ENCODE assay signal across 8 cellular contexts in the genomic region with DNA sequence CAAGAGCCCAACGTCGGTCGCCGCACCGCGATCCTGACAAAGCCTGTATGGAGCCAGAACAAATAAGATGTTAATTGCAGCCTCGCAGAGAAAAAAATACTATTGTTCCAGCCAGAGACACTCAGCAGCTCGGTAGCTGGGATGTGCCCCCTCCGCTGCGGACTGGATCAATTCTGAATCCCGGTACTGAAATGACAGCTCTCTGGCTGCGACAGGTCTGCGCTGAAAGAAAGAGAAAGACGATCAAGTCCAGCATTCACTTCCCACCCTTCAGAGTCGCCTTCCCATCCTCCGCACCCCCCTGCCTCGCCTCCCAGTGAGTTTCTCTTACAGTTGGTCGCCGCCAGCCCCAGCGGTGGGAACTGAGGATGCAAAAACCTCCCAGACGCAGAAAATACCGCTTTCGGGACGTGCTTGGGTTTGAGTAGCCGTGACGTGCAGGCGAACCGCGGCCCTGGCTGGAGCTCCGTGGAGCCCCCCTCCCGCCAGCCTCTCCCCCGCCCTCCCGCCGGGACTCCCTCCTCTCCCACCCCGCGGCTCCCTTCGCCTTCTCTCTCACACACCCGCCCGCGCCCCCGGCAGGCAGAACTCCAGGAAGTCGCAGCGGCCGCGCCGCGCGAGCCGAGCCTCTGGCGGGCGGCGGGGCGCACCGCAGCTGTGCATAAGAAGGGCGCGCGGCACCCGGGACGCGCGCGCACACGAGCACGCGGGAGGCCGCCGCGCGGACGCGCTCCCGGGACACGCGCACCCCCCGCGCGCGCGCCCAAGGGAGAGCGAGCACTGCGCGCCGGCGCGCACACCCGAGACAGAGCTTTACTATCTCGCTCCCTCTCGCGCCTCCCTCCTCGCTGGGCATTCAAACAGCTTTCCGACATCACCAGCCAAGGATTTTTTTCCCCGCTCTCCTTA. TPM values are rescaled to one million over a fixed set of nuclear protein-coding genes. Genes with fewer than 3 reads are reported as not detected.
DNase-seq lines count a peak whose midpoint lies in the region; ATAC-seq and TF ChIP-seq lines count a peak whose summit lies in the region.

TSS of gene ADGRB3 (plus strand) at position 780 of the 909 bp plus-strand sequence. CDS start 3,394 bp downstream, outside the sequence.

- WGBS in upper lobe of left lung, 2 donors: 0 to 2% methylated on average over 38 to 54 of the region's 92 CpGs

- peak within 1 kb of the TSS; percentile 65 for H3K27ac ChIP-seq in muscle layer of duodenum (ENCODE audit: low read length)
- peak within 1 kb of the TSS; percentile 61 to 80 (median 74) for H3K27ac ChIP-seq in upper lobe of left lung

- TF ChIP-seq CTCF in fibroblast of pulmonary artery (IDR thresholded peaks at IDR 0.05; ENCODE audit: low read length, missing control alignments) (no peak), upper lobe of left lung (IDR thresholded peaks at IDR 0.05) (peak in 3 of 6 experiments; percentile 26 to 46 (median 35))

- H3K4me3 ChIP-seq in fibroblast of pulmonary artery (replicated peaks; ENCODE audit: low read depth, low read length): peak within 1 kb of the TSS; percentile 69
- peak within 1 kb of the TSS; percentile 85 to 89 for H3K4me3 ChIP-seq in muscle layer of duodenum (ENCODE audit: low read depth in 1 of 2, low read length in 2 of 2)
- H3K4me3 ChIP-seq in upper lobe of left lung: peak within 1 kb of the TSS; percentile 55 to 82 (median 70)

- H3K9me3 ChIP-seq in muscle layer of duodenum (ENCODE audit: control insufficient read depth in 1 of 2, low read length in 2 of 2): no peaks in the 10 kb centered on the region
- H3K9me3 ChIP-seq in upper lobe of left lung: no peaks in the 10 kb centered on the region

- DNase-seq in D341Med (ENCODE audit: low spot score) (peak; percentile 94), NCI-H774 (lab: John Stamatoyannopoulos, UW) (peak; percentile 97), fibroblast of pulmonary artery (ENCODE audit: low read depth) (peak; percentile 79), upper lobe of left lung (peak; percentile 60 to 95)
- DNase-seq in activated T-helper 1 cell treated with anti-CD3 and anti-CD28 coated beads, Interleukin-12 subunit alpha, Interleukin-12 subunit beta, Interleukin-2, Interleukin-4 antibody, amounts not matched to agents 30 ng/mL and 10 ng/mL and 1 ng/mL, durations not matched to agents 14 hours and 24 hours and 36 hours (ENCODE audit: low spot score): peak; percentile 11

- ATAC-seq in GM21360 (IDR thresholded peaks at IDR 0.05; ENCODE audit: unreplicated experiment): peak; percentile 86
- ATAC-seq in HG03571 (IDR thresholded peaks at IDR 0.05; ENCODE audit: unreplicated experiment): peak; percentile 81
- ATAC-seq in upper lobe of left lung (ENCODE audit: low FRiP score in 2 of 2): peak; percentile 87 to 94

- H3K36me3 Mint-ChIP-seq in activated T-helper 1 cell treated with anti-CD3 and anti-CD28 coated beads, Interleukin-12 subunit alpha, Interleukin-12 subunit beta, Interleukin-2, Interleukin-4 antibody, amounts not matched to agents 30 ng/mL and 10 ng/mL and 1 ng/mL, durations not matched to agents 14 hours and 24 hours and 36 hours (ENCODE audit: low read depth): no peaks in the 10 kb centered on the region

- H3K27me3 Mint-ChIP-seq in activated T-helper 1 cell treated with anti-CD3 and anti-CD28 coated beads, Interleukin-12 subunit alpha, Interleukin-12 subunit beta, Interleukin-2, Interleukin-4 antibody, amounts not matched to agents 30 ng/mL and 10 ng/mL and 1 ng/mL, durations not matched to agents 14 hours and 24 hours and 36 hours (ENCODE audit: insufficient read depth): peaks cover 49% of the 10 kb centered on the region

- no peak for TF ChIP-seq POLR2A in upper lobe of left lung (IDR thresholded peaks at IDR 0.05)

- H3K27ac Mint-ChIP-seq in activated T-helper 1 cell treated with anti-CD3 and anti-CD28 coated beads, Interleukin-12 subunit alpha, Interleukin-12 subunit beta, Interleukin-2, Interleukin-4 antibody, amounts not matched to agents 30 ng/mL and 10 ng/mL and 1 ng/mL, durations not matched to agents 14 hours and 24 hours and 36 hours: peak within 1 kb of the TSS; percentile 31

- intact Hi-C loops in activated T-helper 1 cell treated with anti-CD3 and anti-CD28 coated beads, Interleukin-12 subunit alpha, Interleukin-12 subunit beta, Interleukin-2, Interleukin-4 antibody, amounts not matched to agents 30 ng/mL and 10 ng/mL and 1 ng/mL, durations not matched to agents 14 hours and 24 hours and 36 hours (cut with micrococcal nuclease): loop anchor here (10.0 kb wide), 1 partner anchor 600 kb away; no protein-coding TSS in a partner anchor

- no peaks in the 10 kb centered on the region for H3K9me3 Mint-ChIP-seq in activated T-helper 1 cell treated with anti-CD3 and anti-CD28 coated beads, Interleukin-12 subunit alpha, Interleukin-12 subunit beta, Interleukin-2, Interleukin-4 antibody, amounts not matched to agents 30 ng/mL and 10 ng/mL and 1 ng/mL, durations not matched to agents 14 hours and 24 hours and 36 hours

- TF ChIP-seq EP300 in upper lobe of left lung (IDR thresholded peaks at IDR 0.05): no peak

- H3K4me1 ChIP-seq in muscle layer of duodenum (ENCODE audit: control insufficient read depth in 1 of 2, insufficient read depth in 2 of 2, low read length in 2 of 2) (peaks cover 0 to 5% of the 10 kb centered on the region in 2 donors), upper lobe of left lung (peaks cover 6 to 20% (median 9%) of the 10 kb centered on the region in 4 donors)

- peak within 1 kb of the TSS; percentile 80 for H3K4me3 Mint-ChIP-seq in activated T-helper 1 cell treated with anti-CD3 and anti-CD28 coated beads, Interleukin-12 subunit alpha, Interleukin-12 subunit beta, Interleukin-2, Interleukin-4 antibody, amounts not matched to agents 30 ng/mL and 10 ng/mL and 1 ng/mL, durations not matched to agents 14 hours and 24 hours and 36 hours

- H3K36me3 ChIP-seq in muscle layer of duodenum (ENCODE audit: control insufficient read depth in 1 of 2, insufficient read depth in 2 of 2, low read length in 2 of 2) (no peaks in the 10 kb centered on the region), upper lobe of left lung (no peaks in the 10 kb centered on the region)

- H3K4me1 Mint-ChIP-seq in activated T-helper 1 cell treated with anti-CD3 and anti-CD28 coated beads, Interleukin-12 subunit alpha, Interleukin-12 subunit beta, Interleukin-2, Interleukin-4 antibody, amounts not matched to agents 30 ng/mL and 10 ng/mL and 1 ng/mL, durations not matched to agents 14 hours and 24 hours and 36 hours (ENCODE audit: low read depth): peaks cover 25% of the 10 kb centered on the region

- no peaks in the 10 kb centered on the region for H3K27me3 ChIP-seq in muscle layer of duodenum (ENCODE audit: low read depth, low read length)
- no peaks in the 10 kb centered on the region for H3K27me3 ChIP-seq in upper lobe of left lung

RNA-seq across cellular contexts. Expression of gene ADGRB3, which starts in this region (rescaled TPM):
- total RNA-seq in activated T-helper 1 cell treated with anti-CD3 and anti-CD28 coated beads, Interleukin-12 subunit alpha, Interleukin-12 subunit beta, Interleukin-2, Interleukin-4 antibody, amounts not matched to agents 30 ng/mL and 10 ng/mL and 1 ng/mL, durations not matched to agents 14 hours and 24 hours and 36 hours: not detected in 2 replicates
- 1 to 10 TPM; 1.1 to 7.3 (median 3.0) TPM for total RNA-seq in upper lobe of left lung

Comparison
In these comparisons a context has a peak if more than half of its experiments do, and no peak if none do; other contexts are left out.
1. Peak in every context shown above with its lines: DNase-seq, ATAC-seq, H3K4me3 ChIP-seq and H3K27ac ChIP-seq.
2. Peak in DNase-seq in activated T-helper 1 cell treated with anti-CD3 and anti-CD28 coated beads, Interleukin-12 subunit alpha, Interleukin-12 subunit beta, Interleukin-2, Interleukin-4 antibody, amounts not matched to agents 30 ng/mL and 10 ng/mL and 1 ng/mL, durations not matched to agents 14 hours and 24 hours and 36 hours; RNA of the gene not detected or under 1 TPM.
3. DNase-seq: peak in every context shown above with its lines; median percentile 97 in NCI-H774; 94 in D341Med; 79 in fibroblast of pulmonary artery; 78 in upper lobe of left lung; 11 in activated T-helper 1 cell treated with anti-CD3 and anti-CD28 coated beads, Interleukin-12 subunit alpha, Interleukin-12 subunit beta, Interleukin-2, Interleukin-4 antibody, amounts not matched to agents 30 ng/mL and 10 ng/mL and 1 ng/mL, durations not matched to agents 14 hours and 24 hours and 36 hours.